In genomic region chr9:102237520-102237919, GRCh38 we compare ENCODE assay signal across 20 cellular contexts.
"Had no signal": no experiment of that assay in that cellular context is flagged by ENCODE, and none has a peak within 500 bp of the region (broad histone marks: within the 10 kb centered on the region; RNA-seq: fewer than 3 reads in every experiment).

No MANE protein-coding gene starts in this region.

- DNase-seq: activated CD4-positive, alpha-beta T cell treated with anti-CD3 and anti-CD28 coated beads, Interleukin-2, amount 50 U/mL, for 1 hour; amniotic stem cell; effector CD8-positive, alpha-beta T cell; gastrocnemius medialis; head of caudate nucleus; mucosa of descending colon; naive B cell; psoas muscle; stimulated activated CD4-positive, alpha-beta T cell treated with anti-CD3 and anti-CD28 coated beads, Interleukin-4, amount 100 ng/mL, for 1 hour; stomach; trophoblast cell had no signal

- H3K27me3 ChIP-seq: gastrocnemius medialis, neural progenitor cell, stomach, vagina had no signal

- H3K27me3 Mint-ChIP-seq: dendritic cell treated with granulocyte-macrophage colony-stimulating factor and Interleukin-4, amounts not matched to agents 40 ng/mL and 50 ng/mL, for 4 days; memory B cell; naive B cell had no signal

- H3K9me3 ChIP-seq: gastrocnemius medialis, mucosa of descending colon, psoas muscle, stomach, vagina had no signal

- H3K36me3 Mint-ChIP-seq: activated naive CD8-positive, alpha-beta T cell; memory B cell; naive B cell; neural progenitor cell had no signal

- H3K4me1 Mint-ChIP-seq: memory B cell, naive B cell, neural progenitor cell had no signal

- H3K4me3 Mint-ChIP-seq: activated naive CD8-positive, alpha-beta T cell; dendritic cell treated with granulocyte-macrophage colony-stimulating factor and Interleukin-4, amounts not matched to agents 40 ng/mL and 50 ng/mL, for 4 days; memory B cell; naive B cell; neural progenitor cell had no signal

- H3K4me3 ChIP-seq: gastrocnemius medialis, mucosa of descending colon, neural progenitor cell, psoas muscle, smooth muscle cell, stomach, vagina had no signal

- ATAC-seq: activated CD4-positive, CD25-positive, alpha-beta regulatory T cell treated with anti-CD3 and anti-CD28 coated beads, Interleukin-2, amount 50 U/mL, for 24 hours; esophagus mucosa; gastrocnemius medialis; mucosa of descending colon; psoas muscle; sciatic nerve had no signal

- H3K36me3 ChIP-seq: gastrocnemius medialis, neural progenitor cell, stomach, vagina had no signal

- H3K9me3 Mint-ChIP-seq: dendritic cell treated with granulocyte-macrophage colony-stimulating factor and Interleukin-4, amounts not matched to agents 40 ng/mL and 50 ng/mL, for 4 days; neural progenitor cell had no signal

- H3K27ac ChIP-seq: gastrocnemius medialis, neural progenitor cell, psoas muscle, stomach, vagina had no signal

- H3K27ac Mint-ChIP-seq: activated naive CD8-positive, alpha-beta T cell; dendritic cell treated with granulocyte-macrophage colony-stimulating factor and Interleukin-4, amounts not matched to agents 40 ng/mL and 50 ng/mL, for 4 days; memory B cell; naive B cell; neural progenitor cell had no signal

- H3K9ac ChIP-seq: neural progenitor cell had no signal

- H3K4me1 ChIP-seq: gastrocnemius medialis, neural progenitor cell, psoas muscle, stomach, vagina had no signal

- H2AFZ ChIP-seq: neural progenitor cell had no signal

- H3K4me2 ChIP-seq: neural progenitor cell, smooth muscle cell had no signal
